Comparison of ENCODE assay signal across 3 cellular contexts in the genomic region with DNA sequence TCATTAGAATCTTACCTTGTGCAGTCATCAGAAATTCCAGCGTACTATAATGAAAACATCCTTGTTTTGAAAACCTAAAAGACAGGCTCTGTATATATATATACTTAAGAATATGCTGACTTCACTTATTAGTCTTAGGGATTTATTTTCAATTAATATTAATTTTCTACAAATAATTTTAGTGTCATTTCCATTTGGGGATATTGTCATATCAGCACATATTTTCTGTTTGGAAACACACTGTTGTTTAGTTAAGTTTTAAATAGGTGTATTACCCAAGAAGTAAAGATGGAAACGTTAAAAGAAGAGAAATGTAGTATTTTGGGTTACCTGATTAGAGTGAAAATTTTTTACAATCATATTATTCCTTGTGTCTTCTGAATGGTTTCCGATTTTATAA.
A peak's percentile ranks its signal among the peaks of the same experiment; 100 is the strongest.
TF ChIP-seq lines count a peak whose summit lies in the region.

No MANE protein-coding gene starts in this region.

TF ChIP-seq in A549, 52 proteins besides CTCF, POLR2A, EP300 and RAD21:
- TF ChIP-seq MAFK (IDR thresholded peaks at IDR 0.05; ENCODE audit: partially characterized antibody), result peak; percentile 81
- TF ChIP-seq JUN (IDR thresholded peaks at IDR 0.05), result no peak
TF ChIP-seq in A549: peak in this region for 1.

TF ChIP-seq in IMR-90, 13 proteins besides CTCF, POLR2A, EP300 and RAD21:
- no peak for TF ChIP-seq MXI1 (IDR thresholded peaks at IDR 0.05; ENCODE audit: borderline replicate concordance, low read depth, low read length)
- no peak for TF ChIP-seq RCOR1 (IDR thresholded peaks at IDR 0.05; ENCODE audit: insufficient replicate concordance, low read length)
- TF ChIP-seq SMC3 (IDR thresholded peaks at IDR 0.05; ENCODE audit: low read depth, low read length), result no peak
- no peak for TF ChIP-seq BHLHE40 (IDR thresholded peaks at IDR 0.05; ENCODE audit: low read depth, low read length)
- TF ChIP-seq CHD1 (IDR thresholded peaks at IDR 0.05; ENCODE audit: low read depth, low read length), result no peak
- TF ChIP-seq MAFK (IDR thresholded peaks at IDR 0.05; ENCODE audit: low read depth, low read length), result peak; percentile 86
- TF ChIP-seq CEBPB (IDR thresholded peaks at IDR 0.05; ENCODE audit: low read depth, low read length), result no peak
- no peak for TF ChIP-seq RFX5 (IDR thresholded peaks at IDR 0.05; ENCODE audit: low read depth, low read length)

TF ChIP-seq in K562, 482 proteins besides CTCF, POLR2A, EP300 and RAD21:
- TF ChIP-seq MAFG (tag; conservative IDR thresholded peaks at IDR 0.05), result peak; percentile 82
- TF ChIP-seq TAF15 (IDR thresholded peaks at IDR 0.05; ENCODE audit: low read depth, low read length), result no peak
- TF ChIP-seq SLC30A9 (CRISPR knock-in tag; IDR thresholded peaks at IDR 0.05), result no peak
- TF ChIP-seq MAFF (IDR thresholded peaks at IDR 0.05; ENCODE audit: low read length), result peak; percentile 76
- TF ChIP-seq C11orf30 (IDR thresholded peaks at IDR 0.05; ENCODE audit: low read depth), result peak; percentile 78
- peak; percentile 61; the same call in 1 of the 2 replicates for TF ChIP-seq MAFK (IDR thresholded peaks at IDR 0.05; ENCODE audit: low read length)
- TF ChIP-seq ZNF316 (IDR thresholded peaks at IDR 0.05), result peak; percentile 92
